In the genomic region with DNA sequence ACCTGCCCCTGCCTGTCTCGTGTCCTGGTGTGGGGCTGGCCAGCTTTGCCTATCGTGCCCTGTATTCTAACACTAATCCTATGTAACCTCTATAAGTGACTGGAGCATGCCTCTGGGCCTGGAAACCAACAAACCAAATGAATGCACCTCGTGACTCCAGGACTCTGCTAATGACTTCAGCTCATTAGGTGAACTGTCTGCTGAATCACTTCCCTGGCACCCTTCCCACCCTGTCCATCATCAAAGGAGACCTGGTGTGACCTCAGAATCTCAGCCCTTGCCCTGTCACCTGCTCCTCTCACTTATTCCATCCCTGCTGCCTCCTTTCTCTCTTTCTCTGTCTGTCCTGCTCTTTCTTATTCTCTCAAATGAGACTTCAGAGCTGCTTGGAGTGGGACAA, we compare ENCODE assay signal across 25 cellular contexts.
A peak's percentile ranks its signal among the peaks of the same experiment; 100 is the strongest.
DNase-seq lines count a peak whose midpoint lies in the region; ATAC-seq and TF ChIP-seq lines count a peak whose summit lies in the region.
"Had no signal": no experiment of that assay in that cellular context is flagged by ENCODE, and none has a peak within 500 bp of the region (broad histone marks: within the 10 kb centered on the region; RNA-seq: fewer than 3 reads in every experiment).

No MANE protein-coding gene starts in this region.

- CTCF ChIA-PET in IMR-90 (lab: Yijun Ruan, JAX) (no interaction called here), RWPE1 (lab: Yijun Ruan, JAX) (no interaction called here)
- CTCF ChIA-PET in CD8-positive, alpha-beta T cell (lab: Charles Lee): interaction anchor here (0.6 kb wide), 1 partner anchor 10 kb away, joined by 3 read pairs; no protein-coding TSS in a partner anchor

- H3K14ac ChIP-seq in IMR-90 (replicated peaks; ENCODE audit: low read depth, low read length): no peak overlapping the region

- H2AK5ac ChIP-seq in IMR-90 (ENCODE audit: low read depth, low read length): peak overlapping the region; percentile 62; the same call in 1 of the 2 replicates

- peak overlapping the region; percentile 48 for H2AK9ac ChIP-seq in IMR-90 (replicated peaks; ENCODE audit: low read depth, low read length, poor library complexity)

- no peaks in the 10 kb centered on the region for H3K9me3 Mint-ChIP-seq in CD8-positive, alpha-beta T cell
- H3K9me3 Mint-ChIP-seq: activated naive CD8-positive, alpha-beta T cell treated with anti-CD3 and anti-CD28 coated beads for 36 hours; T-helper 2 cell treated with Interferon-gamma antibody and Interleukin-4, amounts not matched to agents 5 μg/mL and 100 μg/mL, for 36 hours had no signal

- no peak overlapping the region for H3K27ac Mint-ChIP-seq in CD8-positive, alpha-beta T cell
- H3K27ac Mint-ChIP-seq: activated naive CD8-positive, alpha-beta T cell treated with anti-CD3 and anti-CD28 coated beads for 36 hours; activated T-helper 17 cell treated with anti-CD3 and anti-CD28 coated beads, Interleukin-2, amount 50 U/mL, for 72 hours; CD8-positive, alpha-beta memory T cell; GM23338; T-helper 2 cell treated with Interferon-gamma antibody and Interleukin-4, amounts not matched to agents 5 μg/mL and 100 μg/mL, for 36 hours had no signal

- 71% methylated on average over 1 of the region's 3 CpGs; no CpG with 5 or more reads in 1 of the 2 experiments for WGBS in IMR-90 (ENCODE audit: extremely low coverage in 2 of 2, insufficient read length in 1 of 2), 2 experiments

- H3K27me3 Mint-ChIP-seq in CD8-positive, alpha-beta T cell (ENCODE audit: low read depth): no peaks in the 10 kb centered on the region
- H3K27me3 Mint-ChIP-seq: activated naive CD8-positive, alpha-beta T cell treated with anti-CD3 and anti-CD28 coated beads for 36 hours; activated T-helper 17 cell treated with anti-CD3 and anti-CD28 coated beads, Interleukin-2, amount 50 U/mL, for 72 hours; CD8-positive, alpha-beta memory T cell had no signal

- H3K4ac ChIP-seq in IMR-90 (ENCODE audit: low read depth, low read length): peak overlapping the region; percentile 58

- no peaks in the 10 kb centered on the region for H3K36me3 ChIP-seq in IMR-90 (ENCODE audit: control insufficient read depth, insufficient read depth, low read length)
- no peaks in the 10 kb centered on the region for H3K36me3 ChIP-seq in CD8-positive, alpha-beta T cell (ENCODE audit: insufficient read depth, low read length)
- H3K36me3 ChIP-seq: esophagus squamous epithelium, gastroesophageal sphincter, thyroid gland had no signal

- H2BK120ac ChIP-seq in IMR-90 (ENCODE audit: low read depth, low read length): peak overlapping the region; percentile 36; the same call in 1 of the 2 replicates

- H2BK15ac ChIP-seq in IMR-90 (ENCODE audit: low read depth, low read length): no peak overlapping the region

- no peak overlapping the region; the same call in 1 of the 2 replicates for H4K5ac ChIP-seq in IMR-90 (ENCODE audit: low read depth, low read length)

- H3K9me3 ChIP-seq in IMR-90 (ENCODE audit: control insufficient read depth, insufficient read depth, low read length): no peaks in the 10 kb centered on the region
- no peaks in the 10 kb centered on the region for H3K9me3 ChIP-seq in CD8-positive, alpha-beta T cell (ENCODE audit: low read length)
- H3K9me3 ChIP-seq: esophagus squamous epithelium, gastroesophageal sphincter, thyroid gland had no signal

- no peaks in the 10 kb centered on the region for H4K20me1 ChIP-seq in IMR-90 (ENCODE audit: insufficient read depth, low read length)

- H3K4me1 Mint-ChIP-seq in CD8-positive, alpha-beta T cell (ENCODE audit: low read depth): no peaks in the 10 kb centered on the region
- H3K4me1 Mint-ChIP-seq: activated naive CD8-positive, alpha-beta T cell treated with anti-CD3 and anti-CD28 coated beads for 36 hours; activated T-helper 17 cell treated with anti-CD3 and anti-CD28 coated beads, Interleukin-2, amount 50 U/mL, for 72 hours; CD8-positive, alpha-beta memory T cell; GM23338 had no signal

- H3K23ac ChIP-seq in IMR-90 (ENCODE audit: low read depth, low read length): no peak overlapping the region

- BruUV-seq in IMR-90 (replicated peaks; lab: Mats Ljungman, UMichigan): no TSS peak

- peaks cover 20% of the 10 kb centered on the region for H3K9me1 ChIP-seq in IMR-90 (ENCODE audit: insufficient read depth, low read length)

- TF ChIP-seq POLR2A in IMR-90 (IDR thresholded peaks at IDR 0.05; ENCODE audit: low read depth, low read length) (no peak), GM18505 (IDR thresholded peaks at IDR 0.05; ENCODE audit: borderline replicate concordance, extremely low read depth, insufficient read depth, insufficient read length) (no peak)

- H3K79me1 ChIP-seq in IMR-90 (ENCODE audit: low read depth in 1 of 2, low read length in 2 of 2): no peaks in the 10 kb centered on the region

- no peak overlapping the region for H2BK5ac ChIP-seq in IMR-90 (ENCODE audit: low read depth, low read length, poor library complexity, severe bottlenecking)

- H3K27ac ChIP-seq in IMR-90 (ENCODE audit: insufficient read depth, low read length): no peak overlapping the region
- no peak overlapping the region for H3K27ac ChIP-seq in RWPE1
- no peak overlapping the region for H3K27ac ChIP-seq in CD8-positive, alpha-beta T cell (ENCODE audit: low read depth, low read length)
- H3K27ac ChIP-seq: 22Rv1, esophagus squamous epithelium, gastroesophageal sphincter, thyroid gland had no signal

- in situ Hi-C loops in IMR-90 (cut with MboI; ENCODE audit: low sequenced_read_pairs): no loop called here

- no peak overlapping the region for H3K56ac ChIP-seq in IMR-90 (ENCODE audit: extremely low read depth, insufficient read depth, low read length)

- H3K4me3 Mint-ChIP-seq in CD8-positive, alpha-beta T cell: no peak overlapping the region
- H3K4me3 Mint-ChIP-seq: activated naive CD8-positive, alpha-beta T cell treated with anti-CD3 and anti-CD28 coated beads for 36 hours; activated T-helper 17 cell treated with anti-CD3 and anti-CD28 coated beads, Interleukin-2, amount 50 U/mL, for 72 hours; CD8-positive, alpha-beta memory T cell; GM23338; T-helper 2 cell treated with Interferon-gamma antibody and Interleukin-4, amounts not matched to agents 5 μg/mL and 100 μg/mL, for 36 hours had no signal

- no peak for TF ChIP-seq CTCF in IMR-90 (conservative IDR thresholded peaks at IDR 0.05; ENCODE audit: low read depth, low read length)
- no peak for TF ChIP-seq CTCF in RWPE1 (conservative IDR thresholded peaks at IDR 0.05; ENCODE audit: low read depth)
- TF ChIP-seq CTCF in CD8-positive, alpha-beta T cell (IDR thresholded peaks at IDR 0.05): no peak

- H3K4me2 ChIP-seq in IMR-90 (ENCODE audit: low read depth, low read length): no peak overlapping the region
- H3K4me2 ChIP-seq: GM23338 had no signal

- TF ChIP-seq RAD21 in IMR-90 (IDR thresholded peaks at IDR 0.05; ENCODE audit: low read length): no peak

- peak overlapping the region; percentile 19; the same call in 1 of the 2 replicates for H4K91ac ChIP-seq in IMR-90 (ENCODE audit: insufficient read depth, low read depth, low read length)

- ATAC-seq in IMR-90 (ENCODE audit: low read depth): no peak
- no peak for ATAC-seq in GM18505 (IDR thresholded peaks at IDR 0.05; ENCODE audit: unreplicated experiment)
- no peak for ATAC-seq in CD8-positive, alpha-beta T cell
- ATAC-seq in GM21786 (IDR thresholded peaks at IDR 0.05; ENCODE audit: unreplicated experiment): no peak
- ATAC-seq: activated T-helper 17 cell treated with anti-CD3 and anti-CD28 coated beads, Interleukin-2, amount 50 U/mL, for 72 hours; gastroesophageal sphincter; GM23338; SK-N-SH treated with all-trans-retinoic acid at 6 μM for 48 hours; stimulated activated naive CD8-positive, alpha-beta T cell treated with anti-CD3 and anti-CD28 coated beads, Interleukin-15, Interleukin-2, amounts not matched to agents 100 U/mL and 50 U/mL, for 24 hours had no signal

- DNase-seq in DMS 273 (lab: John Stamatoyannopoulos, UW; ENCODE audit: unreplicated experiment): peak; percentile 60
- no peak for DNase-seq in DMS 273 treated with DMSO at 0.1 percent for 48 hours (lab: John Stamatoyannopoulos, UW)
- no peak for DNase-seq in IMR-90
- DNase-seq in RWPE1 (ENCODE audit: low spot score): peak; percentile 41
- peak; percentile 76 for DNase-seq in myocyte (ENCODE audit: low read depth)
- DNase-seq in CD8-positive, alpha-beta T cell: no peak
- DNase-seq: activated naive CD8-positive, alpha-beta T cell treated with anti-CD3 and anti-CD28 coated beads for 36 hours; CD8-positive, alpha-beta memory T cell; DMS79; effector CD8-positive, alpha-beta T cell; esophagus squamous epithelium; NCI-H187; NCI-H446; retina; stimulated activated CD4-positive, alpha-beta T cell treated with anti-CD3 and anti-CD28 coated beads, Interleukin-4, amount 100 ng/mL, for 24 hours; stimulated activated naive CD8-positive, alpha-beta T cell treated with anti-CD3 and anti-CD28 coated beads, Interleukin-15, Interleukin-2, amounts not matched to agents 100 U/mL and 50 U/mL, for 24 hours; thyroid gland had no signal

- dilution Hi-C loops in IMR-90 (cut with HindIII; ENCODE audit: low sequenced_read_pairs, unreplicated experiment): no loop called here

- POLR2A ChIA-PET in IMR-90 (lab: Charles Lee; ENCODE audit: unreplicated experiment): no interaction called here
- POLR2A ChIA-PET in RWPE1 (lab: Yijun Ruan, JAX; ENCODE audit: low non-redundant PET): no interaction called here
- POLR2A ChIA-PET in CD8-positive, alpha-beta T cell (lab: Charles Lee): no interaction called here

- no peaks in the 10 kb centered on the region for H3K36me3 Mint-ChIP-seq in CD8-positive, alpha-beta T cell
- H3K36me3 Mint-ChIP-seq: activated naive CD8-positive, alpha-beta T cell treated with anti-CD3 and anti-CD28 coated beads for 36 hours; CD8-positive, alpha-beta memory T cell had no signal

- H2BK20ac ChIP-seq in IMR-90 (ENCODE audit: low read depth, low read length): peak overlapping the region; percentile 59

- H2AFZ ChIP-seq in IMR-90 (replicated peaks; ENCODE audit: low read length, poor library complexity): peak overlapping the region; percentile 25
- H2AFZ ChIP-seq: GM23338 had no signal

- no peak overlapping the region for H4K8ac ChIP-seq in IMR-90 (ENCODE audit: low read depth in 2 of 2, low read length in 2 of 2)

- 0 out of 2 replicates have a peak overlapping the region, but pooled peaks have one; percentile 7 for H3K18ac ChIP-seq in IMR-90 (ENCODE audit: low read depth, low read length)

- H3K4me3 ChIP-seq in IMR-90 (ENCODE audit: insufficient read depth, low read depth, low read length): no peak overlapping the region
- H3K4me3 ChIP-seq in CD8-positive, alpha-beta T cell (ENCODE audit: low read depth, low read length): no peak overlapping the region
- H3K4me3 ChIP-seq: esophagus squamous epithelium, gastroesophageal sphincter, GM23338, thyroid gland had no signal

- H3K9ac ChIP-seq in IMR-90 (ENCODE audit: low read depth, low read length): no peak overlapping the region

- intact Hi-C loops in IMR-90 (cut with micrococcal nuclease): no loop called here
- intact Hi-C loops in CD8-positive, alpha-beta T cell (cut with DNase I, micrococcal nuclease): no loop called here

- no peaks in the 10 kb centered on the region for H3K27me3 ChIP-seq in IMR-90 (ENCODE audit: control insufficient read depth, insufficient read depth, low read length)
- H3K27me3 ChIP-seq in CD8-positive, alpha-beta T cell (ENCODE audit: insufficient read depth, low read length): no peaks in the 10 kb centered on the region
- H3K27me3 ChIP-seq: esophagus squamous epithelium, gastroesophageal sphincter, thyroid gland had no signal

- H3K4me1 ChIP-seq in IMR-90 (ENCODE audit: control insufficient read depth, insufficient read depth, low read length): peaks cover 23% of the 10 kb centered on the region
- no peaks in the 10 kb centered on the region for H3K4me1 ChIP-seq in CD8-positive, alpha-beta T cell (ENCODE audit: insufficient read depth, low read length)
- H3K4me1 ChIP-seq: esophagus squamous epithelium, gastroesophageal sphincter, thyroid gland had no signal

Comparison
In these comparisons a context has a peak if more than half of its experiments do, and no peak if none do; other contexts are left out.
1. DNase-seq: peak in DMS 273 (single experiment), RWPE1 (single experiment) and myocyte (single experiment); none in DMS 273 treated with DMSO at 0.1 percent for 48 hours (single experiment), IMR-90 (single experiment) and CD8-positive, alpha-beta T cell (0 of 7).